ENCODE assay signal across 21 cellular contexts in the genomic region with DNA sequence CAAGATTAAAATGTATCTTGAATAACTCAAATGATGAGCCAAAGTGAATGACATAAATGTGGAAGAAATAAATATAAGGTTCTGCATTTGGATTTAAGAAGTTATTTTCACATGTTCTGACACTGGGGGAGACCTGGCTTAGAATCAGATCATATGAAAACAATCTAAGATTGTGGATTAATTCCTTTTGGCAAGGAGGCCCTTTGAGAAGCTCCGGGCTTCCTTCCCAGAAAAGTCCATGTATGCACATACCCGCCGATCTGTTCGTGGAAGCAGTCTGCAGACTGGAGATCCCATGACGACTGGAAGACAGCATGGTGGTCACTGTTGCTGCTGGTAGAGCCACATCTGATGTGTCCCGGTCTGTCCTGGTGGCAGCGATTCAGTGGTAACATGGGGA. TPM values are rescaled to one million over a fixed set of nuclear protein-coding genes. Genes with fewer than 3 reads are reported as not detected.
A peak's percentile ranks its signal among the peaks of the same experiment; 100 is the strongest.
DNase-seq lines count a peak whose midpoint lies in the region; ATAC-seq and TF ChIP-seq lines count a peak whose summit lies in the region.
"Had no signal": no experiment of that assay in that cellular context is flagged by ENCODE, and none has a peak within 500 bp of the region (broad histone marks: within the 10 kb centered on the region; RNA-seq: fewer than 3 reads in every experiment).

No MANE protein-coding gene starts in this region.

- DNase-seq in AG10803 (ENCODE audit: low read depth) (peak; percentile 9), WTC11 (ENCODE audit: low spot score) (no peak), fibroblast of peridontal ligament (ENCODE audit: extremely low read depth) (peak; percentile 42), osteoblast (ENCODE audit: insufficient read length, low spot score, missing footprints) (peak; percentile 41), NCI-H2029 treated with DMSO at 0.1 percent for 48 hours (lab: John Stamatoyannopoulos, UW) (no peak), NK-92 (lab: John Stamatoyannopoulos, UW; ENCODE audit: unreplicated experiment) (no peak)
- DNase-seq: ACHN; AML-193; Calu3; CD4-positive, alpha-beta memory T cell; DMS79 treated with DMSO at 0.1 percent for 48 hours; GF-D8; GOT3; H7; HFFc6 had no signal

- peaks cover 5% of the 10 kb centered on the region for H3K27me3 Mint-ChIP-seq in WTC11 (ENCODE audit: low read depth)
- H3K27me3 Mint-ChIP-seq: CD4-positive, alpha-beta memory T cell had no signal

- no peak overlapping the region for H3K27ac ChIP-seq in osteoblast (ENCODE audit: low read depth, low read length)
- H3K27ac ChIP-seq: BLaER1 had no signal

- H4K20me1 ChIP-seq in osteoblast (ENCODE audit: insufficient read depth, low read length) = no peaks in the 10 kb centered on the region
- H4K20me1 ChIP-seq: BLaER1 had no signal

- peaks cover 28% of the 10 kb centered on the region for H3K27me3 ChIP-seq in osteoblast (ENCODE audit: insufficient read depth, low read length)
- H3K27me3 ChIP-seq: BLaER1 had no signal

- POLR2A ChIA-PET in WTC11 (lab: Charles Lee) = no interaction called here

- no peaks in the 10 kb centered on the region for H3K4me1 ChIP-seq in osteoblast (ENCODE audit: insufficient read depth, low read length)
- H3K4me1 ChIP-seq: BLaER1 had no signal

- no peak for TF ChIP-seq CTCF in AG10803 (conservative IDR thresholded peaks at IDR 0.05; ENCODE audit: low read length)
- no peak for TF ChIP-seq CTCF in WTC11 (IDR thresholded peaks at IDR 0.05)
- no peak for TF ChIP-seq CTCF in osteoblast (IDR thresholded peaks at IDR 0.05; ENCODE audit: extremely low read depth, low read depth, low read length)

- peaks cover 20% of the 10 kb centered on the region for H3K4me1 Mint-ChIP-seq in WTC11
- H3K4me1 Mint-ChIP-seq: IgD-negative memory B cell had no signal

- no peak overlapping the region for H3K4me3 ChIP-seq in AG10803 (ENCODE audit: low read length)
- H3K4me3 ChIP-seq in osteoblast (ENCODE audit: insufficient read depth, low read length) = no peak overlapping the region
- H3K4me3 ChIP-seq: BLaER1 had no signal

- no peak overlapping the region for H2AFZ ChIP-seq in osteoblast (ENCODE audit: low read length)

- H3K79me2 ChIP-seq in osteoblast (ENCODE audit: insufficient read depth, low read length) = no peaks in the 10 kb centered on the region

- CTCF ChIA-PET in WTC11 (lab: Charles Lee) = no interaction called here

- no peaks in the 10 kb centered on the region for H3K36me3 Mint-ChIP-seq in WTC11
- H3K36me3 Mint-ChIP-seq: CD14-positive monocyte; CD4-positive, alpha-beta memory T cell had no signal

- H3K36me3 ChIP-seq in osteoblast (ENCODE audit: insufficient read depth, low read length) = no peaks in the 10 kb centered on the region
- H3K36me3 ChIP-seq: BLaER1 had no signal

- no peak overlapping the region for H3K4me2 ChIP-seq in osteoblast (ENCODE audit: insufficient read depth, low read length)
- H3K4me2 ChIP-seq: BLaER1 had no signal

- ATAC-seq in WTC11 = no peak
- no peak for ATAC-seq in HG02759 (IDR thresholded peaks at IDR 0.05; ENCODE audit: unreplicated experiment)
- ATAC-seq: HCT116 had no signal

- H3K9me3 Mint-ChIP-seq in WTC11 = no peaks in the 10 kb centered on the region
- H3K9me3 Mint-ChIP-seq: CD4-positive, alpha-beta memory T cell; HFFc6; IgD-negative memory B cell had no signal

- no peaks in the 10 kb centered on the region for H3K9me3 ChIP-seq in osteoblast (ENCODE audit: low read depth, low read length)

- peak overlapping the region; percentile 34; the same call in 1 of the 2 replicates for H3K27ac Mint-ChIP-seq in WTC11
- H3K27ac Mint-ChIP-seq: CD14-positive monocyte; CD4-positive, alpha-beta memory T cell; HFFc6; IgD-negative memory B cell had no signal

- no peak overlapping the region for H3K4me3 Mint-ChIP-seq in WTC11
- H3K4me3 Mint-ChIP-seq: CD14-positive monocyte; CD4-positive, alpha-beta memory T cell; HFFc6; IgD-negative memory B cell had no signal

TF ChIP-seq in WTC11, 78 proteins besides CTCF, POLR2A, EP300 and RAD21:
- no peak for TF ChIP-seq ZNF671 (CRISPR knock-in tag; IDR thresholded peaks at IDR 0.05)
- no peak for TF ChIP-seq TEAD1 (CRISPR knock-in tag; IDR thresholded peaks at IDR 0.05)
- TF ChIP-seq CREM (CRISPR knock-in tag; IDR thresholded peaks at IDR 0.05) = no peak
- TF ChIP-seq NR1H2 (CRISPR knock-in tag; IDR thresholded peaks at IDR 0.05) = no peak
- TF ChIP-seq, protein P1, sequence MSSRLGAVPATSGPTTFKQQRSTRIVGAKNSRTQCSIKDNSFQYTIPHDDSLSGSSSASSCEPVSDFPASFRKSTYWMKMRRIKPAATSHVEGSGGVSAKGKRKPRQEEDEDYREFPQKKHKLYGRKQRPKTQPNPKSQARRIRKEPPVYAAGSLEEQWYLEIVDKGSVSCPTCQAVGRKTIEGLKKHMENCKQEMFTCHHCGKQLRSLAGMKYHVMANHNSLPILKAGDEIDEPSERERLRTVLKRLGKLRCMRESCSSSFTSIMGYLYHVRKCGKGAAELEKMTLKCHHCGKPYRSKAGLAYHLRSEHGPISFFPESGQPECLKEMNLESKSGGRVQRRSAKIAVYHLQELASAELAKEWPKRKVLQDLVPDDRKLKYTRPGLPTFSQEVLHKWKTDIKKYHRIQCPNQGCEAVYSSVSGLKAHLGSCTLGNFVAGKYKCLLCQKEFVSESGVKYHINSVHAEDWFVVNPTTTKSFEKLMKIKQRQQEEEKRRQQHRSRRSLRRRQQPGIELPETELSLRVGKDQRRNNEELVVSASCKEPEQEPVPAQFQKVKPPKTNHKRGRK (CRISPR knock-in tag; IDR thresholded peaks at IDR 0.05; ENCODE audit: borderline replicate concordance) = no peak
- no peak for TF ChIP-seq SMAD4 (CRISPR knock-in tag; IDR thresholded peaks at IDR 0.05)
- no peak for TF ChIP-seq IRF2 (CRISPR knock-in tag; IDR thresholded peaks at IDR 0.05; ENCODE audit: borderline replicate concordance, low read depth)
- TF ChIP-seq, protein P2, sequence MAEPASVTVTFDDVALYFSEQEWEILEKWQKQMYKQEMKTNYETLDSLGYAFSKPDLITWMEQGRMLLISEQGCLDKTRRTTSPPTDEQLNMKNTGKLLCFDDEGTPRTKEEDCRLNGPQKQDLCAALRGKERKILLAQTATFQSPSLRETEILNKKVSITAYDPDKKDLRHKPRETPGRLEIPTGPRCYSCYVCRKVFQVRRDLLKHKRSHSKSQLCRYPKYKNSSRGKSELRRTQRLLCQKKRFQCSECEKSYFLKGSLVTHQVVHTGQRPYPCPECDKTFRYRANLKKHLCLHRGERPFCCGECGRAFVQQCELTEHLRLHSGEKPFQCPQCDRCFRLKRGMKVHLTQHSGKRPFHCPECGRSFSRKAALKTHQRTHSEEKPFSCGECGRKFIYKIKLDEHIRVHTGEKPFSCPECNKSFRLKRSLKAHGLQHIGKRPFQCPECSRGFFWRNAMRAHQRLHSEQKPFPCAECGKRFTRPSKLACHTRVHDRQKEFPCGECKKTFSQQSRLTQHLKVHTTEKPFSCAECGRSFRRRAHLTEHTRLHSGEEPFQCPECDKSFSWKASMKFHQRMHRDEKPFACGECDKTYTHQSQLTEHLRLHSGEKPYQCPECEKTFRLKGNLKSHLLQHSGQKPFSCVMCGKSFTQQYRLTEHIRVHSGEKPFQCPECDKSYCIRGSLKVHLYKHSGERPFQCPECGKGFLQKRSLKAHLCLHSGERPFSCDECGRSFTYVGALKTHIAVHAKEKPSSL (CRISPR knock-in tag; conservative IDR thresholded peaks at IDR 0.05) = no peak
- TF ChIP-seq ELF4 (CRISPR knock-in tag; IDR thresholded peaks at IDR 0.05; ENCODE audit: low read depth) = no peak
- no peak for TF ChIP-seq JUN (CRISPR knock-in tag; IDR thresholded peaks at IDR 0.05)
- TF ChIP-seq, protein P3, sequence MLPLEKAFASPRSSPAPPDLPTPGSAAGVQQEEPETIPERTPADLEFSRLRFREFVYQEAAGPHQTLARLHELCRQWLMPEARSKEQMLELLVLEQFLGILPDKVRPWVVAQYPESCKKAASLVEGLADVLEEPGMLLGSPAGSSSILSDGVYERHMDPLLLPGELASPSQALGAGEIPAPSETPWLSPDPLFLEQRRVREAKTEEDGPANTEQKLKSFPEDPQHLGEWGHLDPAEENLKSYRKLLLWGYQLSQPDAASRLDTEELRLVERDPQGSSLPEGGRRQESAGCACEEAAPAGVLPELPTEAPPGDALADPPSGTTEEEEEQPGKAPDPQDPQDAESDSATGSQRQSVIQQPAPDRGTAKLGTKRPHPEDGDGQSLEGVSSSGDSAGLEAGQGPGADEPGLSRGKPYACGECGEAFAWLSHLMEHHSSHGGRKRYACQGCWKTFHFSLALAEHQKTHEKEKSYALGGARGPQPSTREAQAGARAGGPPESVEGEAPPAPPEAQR (CRISPR knock-in tag; IDR thresholded peaks at IDR 0.05) = no peak
- TF ChIP-seq, protein P4, sequence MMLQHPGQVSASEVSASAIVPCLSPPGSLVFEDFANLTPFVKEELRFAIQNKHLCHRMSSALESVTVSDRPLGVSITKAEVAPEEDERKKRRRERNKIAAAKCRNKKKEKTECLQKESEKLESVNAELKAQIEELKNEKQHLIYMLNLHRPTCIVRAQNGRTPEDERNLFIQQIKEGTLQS (CRISPR knock-in tag; conservative IDR thresholded peaks at IDR 0.05) = no peak
- no peak for TF ChIP-seq TP53 (CRISPR knock-in tag; IDR thresholded peaks at IDR 0.05)
- TF ChIP-seq FOXK1 (CRISPR knock-in tag; IDR thresholded peaks at IDR 0.05) = no peak
- no peak for TF ChIP-seq NFYB (CRISPR knock-in tag; conservative IDR thresholded peaks at IDR 0.05; ENCODE audit: low read depth)
- TF ChIP-seq JAZF1 (CRISPR knock-in tag; IDR thresholded peaks at IDR 0.05) = no peak
- TF ChIP-seq, protein P5, sequence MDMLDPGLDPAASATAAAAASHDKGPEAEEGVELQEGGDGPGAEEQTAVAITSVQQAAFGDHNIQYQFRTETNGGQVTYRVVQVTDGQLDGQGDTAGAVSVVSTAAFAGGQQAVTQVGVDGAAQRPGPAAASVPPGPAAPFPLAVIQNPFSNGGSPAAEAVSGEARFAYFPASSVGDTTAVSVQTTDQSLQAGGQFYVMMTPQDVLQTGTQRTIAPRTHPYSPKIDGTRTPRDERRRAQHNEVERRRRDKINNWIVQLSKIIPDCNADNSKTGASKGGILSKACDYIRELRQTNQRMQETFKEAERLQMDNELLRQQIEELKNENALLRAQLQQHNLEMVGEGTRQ (CRISPR knock-in tag; IDR thresholded peaks at IDR 0.05) = no peak
- TF ChIP-seq, protein P6, sequence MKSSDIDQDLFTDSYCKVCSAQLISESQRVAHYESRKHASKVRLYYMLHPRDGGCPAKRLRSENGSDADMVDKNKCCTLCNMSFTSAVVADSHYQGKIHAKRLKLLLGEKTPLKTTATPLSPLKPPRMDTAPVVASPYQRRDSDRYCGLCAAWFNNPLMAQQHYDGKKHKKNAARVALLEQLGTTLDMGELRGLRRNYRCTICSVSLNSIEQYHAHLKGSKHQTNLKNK (CRISPR knock-in tag; IDR thresholded peaks at IDR 0.05) = no peak

RNA-seq across cellular contexts. Expression of a gene that starts 15.7 kb away (rescaled TPM):
- total RNA-seq in WTC11 (2021) = 0.13 to 0.69 TPM (median 0.44 TPM) in 3 replicates
- not detected in 2 replicates for total RNA-seq in osteoblast
- total RNA-seq: A172; Calu3; CD4-positive, alpha-beta memory T cell; H7; HFFc6 had no signal

RNA-seq across cellular contexts. Expression of a gene that starts 55.8 kb away (rescaled TPM):
- total RNA-seq in WTC11 (2021) (12.6 to 17.6 TPM (median 15.7 TPM) in 3 replicates), osteoblast (not detected in 2 replicates)
- total RNA-seq: A172; CD4-positive, alpha-beta memory T cell; HFFc6 had no signal

Comparison
In these comparisons a context has a peak if more than half of its experiments do, and no peak if none do; other contexts are left out.
1. DNase-seq: peak in AG10803 (single experiment), fibroblast of peridontal ligament (single experiment) and osteoblast (single experiment); none in WTC11 (single experiment), NCI-H2029 treated with DMSO at 0.1 percent for 48 hours (single experiment) and NK-92 (single experiment).
2. RNA of a gene that starts 55.8 kb away (total RNA-seq): 12.6 to 17.6 TPM in WTC11; not detected in osteoblast; every median in the first group is over 10 times any median in the second.